In genomic region chr9:35689601-35690446, GRCh38 we compare ENCODE assay signal across 8 cellular contexts. TPM values are rescaled to one million over a fixed set of nuclear protein-coding genes. Genes with fewer than 3 reads are reported as not detected.
DNase-seq lines count a peak whose midpoint lies in the region; ATAC-seq, FAIRE-seq and TF ChIP-seq lines count a peak whose summit lies in the region.

TSS of gene TPM2 (minus strand) at chr9:35689925. CDS start at chr9:35689817, 108 bp downstream.

- no peaks in the 10 kb centered on the region for H3K27me3 Mint-ChIP-seq in memory B cell

- TF ChIP-seq EP300 in transverse colon (IDR thresholded peaks at IDR 0.05; ENCODE audit: low read depth) = no peak

- no peak for FAIRE-seq in GM19239 (lab: Jason Lieb, UNC)

- peak; percentile 80 for TF ChIP-seq POLR2A in transverse colon (IDR thresholded peaks at IDR 0.05)

- no peaks in the 10 kb centered on the region for H3K9me3 ChIP-seq in transverse colon

- peak within 1 kb of the TSS; percentile 52 to 75 (median 68) for H3K4me3 ChIP-seq in transverse colon

- peak within 1 kb of the TSS; percentile 85 to 95 (median 92) for H3K27ac ChIP-seq in transverse colon

- H3K4me1 ChIP-seq in transverse colon = peaks cover 0 to 20% (median 8%) of the 10 kb centered on the region in 4 donors

- H3K27ac Mint-ChIP-seq in memory B cell = peak within 1 kb of the TSS; percentile 79

- in situ Hi-C loops in transverse colon (cut with MboI; ENCODE audit: low pct_ligation_motif_present in 1 of 4, low pct_unique_long_range_greater_than_20kb in 1 of 4, low sequenced_read_pairs in 3 of 4) = loop anchor here in 1 of 4 donors (25.0 kb wide), 1 partner anchor 703 kb away; the partner anchor contains the start of gene DNAJB5

- H3K4me3 Mint-ChIP-seq in memory B cell = peak within 1 kb of the TSS; percentile 95

- H3K9me3 Mint-ChIP-seq in memory B cell = no peaks in the 10 kb centered on the region

- DNase-seq in ELF-1 (ENCODE audit: low read depth, low spot score) (peak; percentile 86), NCI-H69 (lab: John Stamatoyannopoulos, UW) (peak; percentile 32), ecto neural progenitor cell (ENCODE audit: low spot score) (peak; percentile 83), memory B cell (ENCODE audit: low spot score in 2 of 2) (no peak), transverse colon (peak; percentile 73), GM19239 (ENCODE audit: insufficient read length, low spot score) (no peak), amygdala (lab: John Stamatoyannopoulos, UW) (no peak)

- ATAC-seq in memory B cell (ENCODE audit: low read depth) = peak; percentile 27
- no peak for ATAC-seq in GM21423 (IDR thresholded peaks at IDR 0.05; ENCODE audit: unreplicated experiment)

- H3K27me3 ChIP-seq in transverse colon = no peaks in the 10 kb centered on the region

- intact Hi-C loops in transverse colon (cut with DNase I; ENCODE audit: low total_unique reads) = no loop called here

- 39% methylated on average over 64 of the region's 67 CpGs; no CpG with 5 or more reads in 1 of the 2 donors for WGBS in transverse colon (ENCODE audit: low coverage in 1 of 2), 2 donors

- no peaks in the 10 kb centered on the region for H3K36me3 Mint-ChIP-seq in memory B cell

- H3K36me3 ChIP-seq in transverse colon = peaks cover 0 to 6% (median 0%) of the 10 kb centered on the region in 4 donors

- peaks cover 7% of the 10 kb centered on the region for H3K4me1 Mint-ChIP-seq in memory B cell

- no peak for TF ChIP-seq CTCF in transverse colon (IDR thresholded peaks at IDR 0.05)

RNA-seq across cellular contexts. Expression of gene TPM2, which starts in this region (rescaled TPM):
- total RNA-seq in transverse colon = 1,000 to 10,000 TPM in 1 of 4 donors, 100 to 1,000 TPM in 3; 493 to 2,531 (median 633) TPM

Comparison
In these comparisons a context has a peak if more than half of its experiments do, and no peak if none do; other contexts are left out.
1. DNase-seq: peak in ELF-1 (single experiment), NCI-H69 (single experiment), ecto neural progenitor cell (single experiment) and transverse colon (single experiment); none in memory B cell (0 of 2), GM19239 (single experiment) and amygdala (0 of 56).